Comparison of ENCODE assay signal across 1 cellular context in the genomic region with DNA sequence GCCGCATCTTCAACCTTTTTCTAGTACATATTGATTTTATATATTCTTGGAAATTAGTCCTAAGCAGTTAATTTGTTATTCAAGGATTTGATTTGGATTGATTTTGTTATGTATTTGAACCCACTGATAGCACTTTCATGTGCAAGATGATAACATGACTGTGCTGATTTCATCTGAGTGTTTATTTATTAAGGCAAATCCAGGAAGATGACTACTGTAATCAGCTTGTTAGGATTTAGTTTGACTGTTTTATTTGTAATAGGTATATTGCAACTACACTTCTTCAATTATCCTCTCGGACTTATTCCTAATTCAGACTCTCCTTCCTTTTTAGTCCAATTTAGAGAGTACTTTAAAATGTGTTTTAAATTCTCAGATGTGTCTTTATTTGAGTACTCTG.
TF ChIP-seq lines count a peak whose summit lies in the region.

No MANE protein-coding gene starts in this region.

TF ChIP-seq in IMR-90, 13 proteins besides CTCF, POLR2A, EP300 and RAD21 (continued from another document):
- peak; percentile 70 for TF ChIP-seq NFE2L2 (IDR thresholded peaks at IDR 0.05; ENCODE audit: low read depth, low read length)
- no peak for TF ChIP-seq FOS (IDR thresholded peaks at IDR 0.05; ENCODE audit: low read depth, low read length)
- no peak for TF ChIP-seq MAZ (IDR thresholded peaks at IDR 0.05; ENCODE audit: borderline replicate concordance, low read depth, low read length)
- TF ChIP-seq SMC3 (IDR thresholded peaks at IDR 0.05; ENCODE audit: low read depth, low read length) = no peak
